1 cellular context compared by ENCODE assay signal in genomic region chr2:85786444-85786843, GRCh38.
TF ChIP-seq lines count a peak whose summit lies in the region.

No MANE protein-coding gene starts in this region.

TF ChIP-seq in HepG2, 621 proteins besides CTCF, POLR2A, EP300 and RAD21 (continued from another document):
- TF ChIP-seq NR0B2 (CRISPR knock-in tag; IDR thresholded peaks at IDR 0.05) = no peak
